Comparison of ENCODE assay signal across 29 cellular contexts in genomic region chr21:45863267-45863666, GRCh38.
"Had no signal": no experiment of that assay in that cellular context is flagged by ENCODE, and none has a peak within 500 bp of the region (broad histone marks: within the 10 kb centered on the region; RNA-seq: fewer than 3 reads in every experiment).

No MANE protein-coding gene starts in this region.

- H3K4me3 Mint-ChIP-seq: activated CD8-positive, alpha-beta T cell treated with anti-CD3 and anti-CD28 coated beads, Interleukin-2, amount 10 ng/mL, durations not matched to agents 7 days and 5 days; natural killer cell; T-helper 1 cell treated with Interleukin-12 subunit alpha and Interleukin-12 subunit beta and Interleukin-4 antibody, amounts not matched to agents 30 μg/mL and 1 μg/mL, for 36 hours had no signal

- H3K4me3 ChIP-seq: heart left ventricle, lung, ovary, prostate gland, smooth muscle cell, suprapubic skin, tibial nerve had no signal

- H3K9me3 Mint-ChIP-seq: natural killer cell; T-helper 1 cell treated with Interleukin-12 subunit alpha and Interleukin-12 subunit beta and Interleukin-4 antibody, amounts not matched to agents 30 μg/mL and 1 μg/mL, for 36 hours had no signal

- H3K27ac Mint-ChIP-seq: activated CD8-positive, alpha-beta T cell treated with anti-CD3 and anti-CD28 coated beads, Interleukin-2, amount 10 ng/mL, durations not matched to agents 7 days and 5 days; activated naive CD8-positive, alpha-beta T cell; natural killer cell; T-helper 1 cell treated with Interleukin-12 subunit alpha and Interleukin-12 subunit beta and Interleukin-4 antibody, amounts not matched to agents 30 μg/mL and 1 μg/mL, for 36 hours had no signal

- H3K4me2 ChIP-seq: smooth muscle cell had no signal

- H3K36me3 ChIP-seq: heart left ventricle, ovary, prostate gland, suprapubic skin, tibial nerve had no signal

- H3K4me1 ChIP-seq: heart left ventricle, prostate gland, suprapubic skin, tibial nerve had no signal

- H3K27me3 ChIP-seq: ovary, tibial nerve had no signal

- DNase-seq: activated CD4-positive, alpha-beta T cell treated with anti-CD3 and anti-CD28 coated beads for 1 hour; activated CD4-positive, alpha-beta T cell treated with anti-CD3 and anti-CD28 coated beads, Interleukin-2, amount 50 U/mL, for 1 hour; activated CD8-positive, alpha-beta T cell treated with anti-CD3 and anti-CD28 coated beads, Interleukin-2, amount 10 ng/mL, durations not matched to agents 7 days and 5 days; activated effector memory CD4-positive, alpha-beta T cell treated with Interleukin-2 at 50 U/mL for 16 hours; activated naive CD4-positive, alpha-beta T cell treated with Interleukin-2 at 50 U/mL for 16 hours; anterior cingulate cortex; foreskin fibroblast; heart left ventricle; hypothalamus; kidney glomerular epithelial cell; mesendoderm; natural killer cell; ovary; stimulated activated CD4-positive, alpha-beta T cell treated with anti-CD3 and anti-CD28 coated beads, Interleukin-15, amount 100 ng/mL, for 24 hours; stimulated activated CD4-positive, alpha-beta T cell treated with anti-CD3 and anti-CD28 coated beads, Interleukin-2, amount 100 ng/mL, for 24 hours; stimulated activated naive CD4-positive, alpha-beta T cell; T-helper 9 cell had no signal

- H3K27ac ChIP-seq: heart left ventricle, ovary, prostate gland, suprapubic skin, tibial nerve had no signal

- H3K36me3 Mint-ChIP-seq: activated naive CD8-positive, alpha-beta T cell; natural killer cell had no signal

- FAIRE-seq: bronchial epithelial cell, colon, TTC549 had no signal

- H3K27me3 Mint-ChIP-seq: activated naive CD8-positive, alpha-beta T cell had no signal

- ATAC-seq: activated CD8-positive, alpha-beta T cell treated with anti-CD3 and anti-CD28 coated beads, Interleukin-2, amount 10 ng/mL, durations not matched to agents 7 days and 5 days; esophagus mucosa; heart left ventricle; left lobe of liver; natural killer cell had no signal
